In genomic region chrX:29143756-29144155, GRCh38 we compare ENCODE assay signal across 24 cellular contexts.
"Had no signal": no experiment of that assay in that cellular context is flagged by ENCODE, and none has a peak within 500 bp of the region (broad histone marks: within the 10 kb centered on the region; RNA-seq: fewer than 3 reads in every experiment).

No MANE protein-coding gene starts in this region.

- H3K4me3 Mint-ChIP-seq: naive thymus-derived CD4-positive, alpha-beta T cell; nephron progenitor cell; stimulated activated memory B cell treated with anti-CD40 and anti-IgM and Interleukin-4, amounts not matched to agents 10 μg/mL and 1 μg/mL and 100 μg/mL, for 72 hours; stimulated activated naive CD8-positive, alpha-beta T cell treated with anti-CD3 and anti-CD28 coated beads, Interleukin-15, Interleukin-2, amounts not matched to agents 100 ng/mL and 50 ng/mL, for 24 hours had no signal

- H3K9me3 Mint-ChIP-seq: nephron progenitor cell had no signal

- H3K27me3 ChIP-seq: esophagus muscularis mucosa, heart left ventricle, right lobe of liver, tibial artery, upper lobe of left lung, uterus had no signal

- H3K4me1 ChIP-seq: esophagus muscularis mucosa, heart left ventricle, parathyroid adenoma, prostate gland, right lobe of liver, tibial artery, upper lobe of left lung, uterus had no signal

- H3K27ac Mint-ChIP-seq: naive thymus-derived CD4-positive, alpha-beta T cell; nephron progenitor cell; stimulated activated memory B cell treated with anti-CD40 and anti-IgM and Interleukin-4, amounts not matched to agents 10 μg/mL and 1 μg/mL and 100 μg/mL, for 72 hours; stimulated activated naive CD8-positive, alpha-beta T cell treated with anti-CD3 and anti-CD28 coated beads, Interleukin-15, Interleukin-2, amounts not matched to agents 100 ng/mL and 50 ng/mL, for 24 hours had no signal

- ATAC-seq: heart left ventricle; left lobe of liver; naive thymus-derived CD4-positive, alpha-beta T cell; right lobe of liver; stimulated activated memory B cell treated with anti-CD40 and anti-IgM and Interleukin-4, amounts not matched to agents 10 μg/mL and 1 μg/mL and 100 μg/mL, for 72 hours had no signal

- FAIRE-seq: endometrium had no signal

- H3K4me3 ChIP-seq: esophagus muscularis mucosa, heart left ventricle, prostate gland, right lobe of liver, tibial artery, upper lobe of left lung, uterus had no signal

- H3K4me1 Mint-ChIP-seq: naive thymus-derived CD4-positive, alpha-beta T cell; stimulated activated memory B cell treated with anti-CD40 and anti-IgM and Interleukin-4, amounts not matched to agents 10 μg/mL and 1 μg/mL and 100 μg/mL, for 72 hours had no signal

- DNase-seq: effector memory CD4-positive, alpha-beta T cell; foreskin melanocyte; heart left ventricle; hypothalamus; islet precursor cell; mammary epithelial cell; naive thymus-derived CD4-positive, alpha-beta T cell; nephron progenitor cell; retina; right lobe of liver; stimulated activated CD4-positive, alpha-beta T cell treated with anti-CD3 and anti-CD28 coated beads, Interleukin-15, amount 100 ng/mL, for 24 hours; stimulated activated CD4-positive, alpha-beta T cell treated with anti-CD3 and anti-CD28 coated beads, Interleukin-1b, Interleukin-23, amount 100 ng/mL, for 48 hours; stimulated activated CD4-positive, alpha-beta T cell treated with anti-CD3 and anti-CD28 coated beads, Interleukin-4, amount 100 ng/mL, for 24 hours; tibial artery; upper lobe of left lung; uterus had no signal

- H3K36me3 Mint-ChIP-seq: naive thymus-derived CD4-positive, alpha-beta T cell; stimulated activated memory B cell treated with anti-CD40 and anti-IgM and Interleukin-4, amounts not matched to agents 10 μg/mL and 1 μg/mL and 100 μg/mL, for 72 hours had no signal

- H3K36me3 ChIP-seq: esophagus muscularis mucosa, heart left ventricle, prostate gland, right lobe of liver, tibial artery, upper lobe of left lung, uterus had no signal

- H3K27me3 Mint-ChIP-seq: naive thymus-derived CD4-positive, alpha-beta T cell; stimulated activated memory B cell treated with anti-CD40 and anti-IgM and Interleukin-4, amounts not matched to agents 10 μg/mL and 1 μg/mL and 100 μg/mL, for 72 hours; stimulated activated naive CD8-positive, alpha-beta T cell treated with anti-CD3 and anti-CD28 coated beads, Interleukin-15, Interleukin-2, amounts not matched to agents 100 ng/mL and 50 ng/mL, for 24 hours had no signal

- H3K9me3 ChIP-seq: esophagus muscularis mucosa, heart left ventricle, prostate gland, right lobe of liver, tibial artery, upper lobe of left lung, uterus had no signal

- H3K27ac ChIP-seq: epithelial cell of prostate, esophagus muscularis mucosa, heart left ventricle, parathyroid adenoma, prostate gland, right lobe of liver, tibial artery, upper lobe of left lung, uterus had no signal
